1 cellular context compared by ENCODE assay signal in the genomic region with DNA sequence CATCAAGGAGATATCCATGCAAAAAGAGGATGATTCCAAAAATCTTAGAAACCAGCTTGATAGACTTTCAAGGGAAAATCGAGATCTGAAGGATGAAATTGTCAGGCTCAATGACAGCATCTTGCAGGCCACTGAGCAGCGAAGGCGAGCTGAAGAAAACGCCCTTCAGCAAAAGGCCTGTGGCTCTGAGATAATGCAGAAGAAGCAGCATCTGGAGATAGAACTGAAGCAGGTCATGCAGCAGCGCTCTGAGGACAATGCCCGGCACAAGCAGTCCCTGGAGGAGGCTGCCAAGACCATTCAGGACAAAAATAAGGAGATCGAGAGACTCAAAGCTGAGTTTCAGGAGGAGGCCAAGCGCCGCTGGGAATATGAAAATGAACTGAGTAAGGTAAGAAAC.
TF ChIP-seq lines count a peak whose summit lies in the region.

No MANE protein-coding gene starts in this region.

TF ChIP-seq in HCT116, 20 proteins besides CTCF, POLR2A, EP300 and RAD21 (continued from another document):
- TF ChIP-seq CBX3 (IDR thresholded peaks at IDR 0.05; ENCODE audit: low read depth), result no peak
- TF ChIP-seq YY1 (IDR thresholded peaks at IDR 0.05; ENCODE audit: extremely low read depth, insufficient replicate concordance, low read depth, low read length), result no peak
- no peak for TF ChIP-seq SRF (IDR thresholded peaks at IDR 0.05; ENCODE audit: low read depth)
- TF ChIP-seq SP1 (IDR thresholded peaks at IDR 0.05; ENCODE audit: low read depth), result no peak
